Comparison of ENCODE assay signal across 8 cellular contexts in the genomic region with DNA sequence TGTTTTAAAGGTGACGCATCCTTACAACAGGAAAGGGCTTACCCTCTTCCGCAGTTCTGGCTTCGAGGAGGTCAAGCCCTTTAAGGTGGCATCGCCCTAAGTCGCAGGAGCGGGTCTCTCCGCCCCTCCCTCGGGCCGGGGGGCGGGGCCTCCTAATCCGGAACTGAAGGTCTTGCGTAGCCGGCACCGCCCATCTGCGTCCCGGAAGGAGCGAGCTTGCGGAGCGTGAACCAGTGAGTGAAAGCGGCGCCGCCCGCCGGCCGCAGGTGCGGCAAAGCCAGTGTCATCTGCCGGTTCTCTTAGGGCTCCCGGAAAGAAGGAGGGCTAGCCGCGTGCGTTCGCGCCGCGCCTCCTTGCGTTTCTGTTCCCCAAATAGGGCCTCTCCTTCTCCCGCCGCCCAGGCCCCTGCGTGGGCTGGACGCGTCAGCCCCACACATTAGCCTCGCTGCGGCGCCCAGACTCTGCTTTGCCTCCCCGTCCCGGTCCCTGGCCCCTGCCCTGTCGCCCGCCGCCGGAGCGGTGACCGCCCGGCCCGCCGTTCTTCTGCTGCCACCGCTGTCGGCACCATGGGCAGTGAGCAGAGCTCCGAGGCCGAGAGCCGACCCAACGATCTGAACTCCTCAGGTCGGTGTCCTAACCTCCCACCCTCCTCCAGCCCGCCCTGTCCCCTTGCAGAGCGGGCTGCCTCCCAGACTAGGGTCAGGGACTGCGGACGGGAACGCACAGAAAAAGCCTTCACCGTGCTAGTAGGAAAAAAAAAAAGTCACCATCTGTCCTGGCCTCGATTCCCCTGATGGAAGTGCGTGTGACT. TPM values are rescaled to one million over a fixed set of nuclear protein-coding genes. Genes with fewer than 3 reads are reported as not detected.
DNase-seq lines count a peak whose midpoint lies in the region; ATAC-seq, FAIRE-seq and TF ChIP-seq lines count a peak whose summit lies in the region.

A gene (plus strand): TSS at position 193 of the 811 bp plus-strand sequence. CDS start 374 bp downstream, at position 567.

- H3K4ac ChIP-seq in IMR-90 (ENCODE audit: low read depth, low read length): peak within 1 kb of the TSS; percentile 82

- peaks cover 25 to 34% of the 10 kb centered on the region in 2 experiments for H3K79me1 ChIP-seq in IMR-90 (ENCODE audit: low read depth in 1 of 2, low read length in 2 of 2)

- peak within 1 kb of the TSS; percentile 84 for H3K14ac ChIP-seq in IMR-90 (replicated peaks; ENCODE audit: low read depth, low read length)

- H3K4me2 ChIP-seq in IMR-90 (ENCODE audit: low read depth, low read length) (peak within 1 kb of the TSS; percentile 93), OCI-LY7 (ENCODE audit: low read length) (peak within 1 kb of the TSS; percentile 99), endothelial cell of umbilical vein (ENCODE audit: insufficient read depth, low read length) (peak within 1 kb of the TSS; percentile 94)

- ATAC-seq in GM21528 (IDR thresholded peaks at IDR 0.05; ENCODE audit: low FRiP score, unreplicated experiment) (peak; percentile 93), IMR-90 (ENCODE audit: low read depth) (peak; percentile 97)

- no peak for TF ChIP-seq CTCF in IMR-90 (conservative IDR thresholded peaks at IDR 0.05; ENCODE audit: low read depth, low read length)
- TF ChIP-seq CTCF in OCI-LY7 (conservative IDR thresholded peaks at IDR 0.05; ENCODE audit: low read length): peak; percentile 55
- TF ChIP-seq CTCF in endothelial cell of umbilical vein (IDR thresholded peaks at IDR 0.05; ENCODE audit: extremely low read depth in 1 of 2, insufficient read depth in 1 of 2, low read depth in 1 of 2, low read length in 2 of 2): peak in 1 of 2 donors; percentile 31

- H3K23ac ChIP-seq in IMR-90 (ENCODE audit: low read depth, low read length): peak within 1 kb of the TSS; percentile 71

- H2AK9ac ChIP-seq in IMR-90 (replicated peaks; ENCODE audit: low read depth, low read length, poor library complexity): peak within 1 kb of the TSS; percentile 86

- dilution Hi-C loops in IMR-90 (cut with HindIII; ENCODE audit: low sequenced_read_pairs, unreplicated experiment) (no loop called here), endothelial cell of umbilical vein (cut with MboI; ENCODE audit: extremely low pct_ligation_motif_present, low sequenced_read_pairs) (no loop called here)

- H3K36me3 ChIP-seq in IMR-90 (ENCODE audit: control insufficient read depth, insufficient read depth, low read length) (no peaks in the 10 kb centered on the region), OCI-LY7 (ENCODE audit: insufficient read depth, low read length) (peaks cover 10% of the 10 kb centered on the region; the same call in 1 of the 2 replicates), endothelial cell of umbilical vein (ENCODE audit: control insufficient read depth in 2 of 2, extremely low read depth in 1 of 2, insufficient read depth in 2 of 2, low read length in 2 of 2) (no peaks in the 10 kb centered on the region)

- H2AK5ac ChIP-seq in IMR-90 (ENCODE audit: low read depth, low read length): peak within 1 kb of the TSS; percentile 56

- H3K9ac ChIP-seq in IMR-90 (ENCODE audit: low read depth, low read length) (peak within 1 kb of the TSS; percentile 83), endothelial cell of umbilical vein (replicated peaks; ENCODE audit: extremely low read depth, insufficient read depth, low read length) (peak within 1 kb of the TSS; percentile 95)

- TF ChIP-seq POLR2A in IMR-90 (IDR thresholded peaks at IDR 0.05; ENCODE audit: low read depth, low read length) (peak; percentile 86), endothelial cell of umbilical vein (IDR thresholded peaks at IDR 0.05; ENCODE audit: low read depth, low read length) (peak; percentile 93)

- H4K20me1 ChIP-seq in IMR-90 (ENCODE audit: insufficient read depth, low read length) (no peaks in the 10 kb centered on the region), OCI-LY7 (ENCODE audit: insufficient read depth, low read length) (no peaks in the 10 kb centered on the region), endothelial cell of umbilical vein (replicated peaks; ENCODE audit: control insufficient read depth, extremely low read depth, insufficient read depth, low read length) (no peaks in the 10 kb centered on the region)

- peak; percentile 95 for DNase-seq in DMS153 (lab: John Stamatoyannopoulos, UW)
- DNase-seq in IMR-90: peak; percentile 87
- peak; percentile 99 for DNase-seq in OCI-LY7 (ENCODE audit: low spot score)
- peak; percentile 97 for DNase-seq in activated T-cell treated with anti-CD3 and anti-CD28 coated beads for 24 hours (ENCODE audit: low read depth)
- DNase-seq in endothelial cell of umbilical vein (ENCODE audit: low read depth, low spot score): peak; percentile 90
- peak; percentile 92 for DNase-seq in middle frontal gyrus (ENCODE audit: extremely low spot score, low spot score)
- DNase-seq in stimulated activated CD8-positive, alpha-beta memory T cell treated with anti-CD3 and anti-CD28 coated beads, Interleukin-2, amount 100 ng/mL, for 48 hours (ENCODE audit: low read depth in 2 of 2): peak; percentile 98

- in situ Hi-C loops in IMR-90 (cut with MboI; ENCODE audit: low sequenced_read_pairs): no loop called here

- H4K5ac ChIP-seq in IMR-90 (ENCODE audit: low read depth, low read length): peak within 1 kb of the TSS; percentile 99

- H3K4me1 ChIP-seq in IMR-90 (ENCODE audit: control insufficient read depth, insufficient read depth, low read length) (no peaks in the 10 kb centered on the region; the same call in 1 of the 2 replicates), OCI-LY7 (ENCODE audit: insufficient read depth, low read length, poor library complexity, severe bottlenecking) (peaks cover 18% of the 10 kb centered on the region), endothelial cell of umbilical vein (ENCODE audit: control insufficient read depth, extremely low read depth, insufficient read depth, low read length) (peaks cover 11% of the 10 kb centered on the region)

- H3K56ac ChIP-seq in IMR-90 (ENCODE audit: extremely low read depth, insufficient read depth, low read length): peak within 1 kb of the TSS; percentile 42

- no peaks in the 10 kb centered on the region for H3K9me2 ChIP-seq in OCI-LY7 (ENCODE audit: insufficient read depth, low read length)

- POLR2A ChIA-PET in IMR-90 (lab: Charles Lee; ENCODE audit: unreplicated experiment): interaction anchor here (0.8 kb wide), 1 partner anchor 149 kb away, joined by 3 read pairs; no protein-coding TSS in a partner anchor
- POLR2A ChIA-PET in OCI-LY7 (lab: Charles Lee): interaction anchor here (0.6 to 3.4 kb wide), 31 partner anchors 8 to 1754 kb away, joined by 3 to 24 read pairs (median 4); a partner anchor contains a TSS
- POLR2A ChIA-PET in endothelial cell of umbilical vein (lab: Charles Lee): interaction anchor here (0.5 to 2.5 kb wide), 4 partner anchors 11 to 23 kb away, joined by 3 to 9 read pairs (median 4); no protein-coding TSS in a partner anchor

- H3K27ac ChIP-seq in IMR-90 (ENCODE audit: insufficient read depth, low read length) (peak within 1 kb of the TSS; percentile 72), OCI-LY7 (ENCODE audit: low read depth, low read length, poor library complexity, severe bottlenecking) (peak within 1 kb of the TSS; percentile 82), endothelial cell of umbilical vein (ENCODE audit: insufficient read depth, low read depth, low read length) (peak within 1 kb of the TSS; percentile 71)

- H3K9me3 ChIP-seq in IMR-90 (ENCODE audit: control insufficient read depth, insufficient read depth, low read length): no peaks in the 10 kb centered on the region
- no peaks in the 10 kb centered on the region for H3K9me3 ChIP-seq in OCI-LY7 (ENCODE audit: low read length)
- no peaks in the 10 kb centered on the region for H3K9me3 ChIP-seq in endothelial cell of umbilical vein (replicated peaks; ENCODE audit: control insufficient read depth, insufficient read depth, low read length)

- peak within 1 kb of the TSS; percentile 86 to 99 for H4K8ac ChIP-seq in IMR-90 (ENCODE audit: low read depth in 2 of 2, low read length in 2 of 2)

- FAIRE-seq in endothelial cell of umbilical vein (lab: Jason Lieb, UNC): peak; percentile 97

- 0% methylated on average over 37 of the region's 70 CpGs; no CpG with 5 or more reads in 1 of the 2 experiments for WGBS in IMR-90 (ENCODE audit: extremely low coverage in 2 of 2, insufficient read length in 1 of 2), 2 experiments

- H3K79me2 ChIP-seq in OCI-LY7 (ENCODE audit: insufficient read depth, low read depth, low read length) (peaks cover 18% of the 10 kb centered on the region; the same call in 1 of the 2 replicates), endothelial cell of umbilical vein (ENCODE audit: control insufficient read depth, insufficient read depth, low read length) (peaks cover 5% of the 10 kb centered on the region)

- peak within 1 kb of the TSS; percentile 95 for H4K91ac ChIP-seq in IMR-90 (ENCODE audit: insufficient read depth, low read depth, low read length)

- no peak for TF ChIP-seq RAD21 in IMR-90 (IDR thresholded peaks at IDR 0.05; ENCODE audit: low read length)

- intact Hi-C loops in IMR-90 (cut with micrococcal nuclease) (no loop called here), OCI-LY7 (cut with micrococcal nuclease; ENCODE audit: unreplicated experiment) (loop anchor here (1.0 to 10.0 kb wide), 7 partner anchors 205 to 1962 kb away; a partner anchor contains a TSS), endothelial cell of umbilical vein (cut with micrococcal nuclease) (loop anchor here (1.0 kb wide), 1 partner anchor 19 kb away; no protein-coding TSS in a partner anchor)

- peak within 1 kb of the TSS; percentile 98 for H2AFZ ChIP-seq in IMR-90 (replicated peaks; ENCODE audit: low read length, poor library complexity)
- H2AFZ ChIP-seq in OCI-LY7 (ENCODE audit: low read length): peak within 1 kb of the TSS; percentile 95
- H2AFZ ChIP-seq in endothelial cell of umbilical vein (ENCODE audit: low read depth, low read length): peak within 1 kb of the TSS; percentile 71

- CTCF ChIA-PET in IMR-90 (lab: Yijun Ruan, JAX) (interaction anchor here (0.6 to 1.8 kb wide), 11 partner anchors 9 to 817 kb away, joined by 3 to 7 read pairs (median 4); no protein-coding TSS in a partner anchor), OCI-LY7 (lab: Charles Lee; ENCODE audit: unreplicated experiment) (no interaction called here), endothelial cell of umbilical vein (lab: Charles Lee) (interaction anchor here (0.6 to 2.6 kb wide), 22 partner anchors 8 to 333 kb away, joined by 3 to 31 read pairs (median 3); a partner anchor contains a TSS)

- H3K9me1 ChIP-seq in IMR-90 (ENCODE audit: insufficient read depth, low read length) (peaks cover 3% of the 10 kb centered on the region; the same call in 1 of the 2 replicates), endothelial cell of umbilical vein (replicated peaks; ENCODE audit: control insufficient read depth, extremely low read depth, insufficient read depth, low read length) (no peaks in the 10 kb centered on the region)

- peak within 1 kb of the TSS; percentile 62 for H2BK5ac ChIP-seq in IMR-90 (ENCODE audit: low read depth, low read length, poor library complexity, severe bottlenecking)

- H2BK15ac ChIP-seq in IMR-90 (ENCODE audit: low read depth, low read length): peak within 1 kb of the TSS; percentile 85

- peak within 1 kb of the TSS; percentile 85 for H2BK120ac ChIP-seq in IMR-90 (ENCODE audit: low read depth, low read length)

- H2BK20ac ChIP-seq in IMR-90 (ENCODE audit: low read depth, low read length): peak within 1 kb of the TSS; percentile 28; the same call in 1 of the 2 replicates

- BruUV-seq in IMR-90 (replicated peaks; lab: Mats Ljungman, UMichigan) (TSS peak; percentile 65), OCI-LY7 (replicated peaks; lab: Mats Ljungman, UMichigan) (no TSS peak), endothelial cell of umbilical vein (replicated peaks; lab: Mats Ljungman, UMichigan) (TSS peak; percentile 53)

- H3K27me3 ChIP-seq in IMR-90 (ENCODE audit: control insufficient read depth, insufficient read depth, low read length) (no peaks in the 10 kb centered on the region), endothelial cell of umbilical vein (ENCODE audit: control insufficient read depth in 2 of 2, insufficient read depth in 2 of 2, low read length in 2 of 2) (no peaks in the 10 kb centered on the region)

- H3K18ac ChIP-seq in IMR-90 (ENCODE audit: low read depth, low read length): peak within 1 kb of the TSS; percentile 94

- H3K4me3 ChIP-seq in IMR-90 (ENCODE audit: insufficient read depth, low read depth, low read length) (peak within 1 kb of the TSS; percentile 74), OCI-LY7 (ENCODE audit: low read depth, low read length, poor library complexity, severe bottlenecking) (peak within 1 kb of the TSS; percentile 81), endothelial cell of umbilical vein (replicated peaks in 1 of 3; ENCODE audit: insufficient read depth in 1 of 3, low read depth in 1 of 3, low read length in 3 of 3) (peak within 1 kb of the TSS; percentile 45 to 89 (median 76))

RNA-seq across cellular contexts. Expression of the gene that starts here (rescaled TPM):
- total RNA-seq in IMR-90 (2012; rRNA removed) (14.7 and 18.3 TPM in 2 replicates), OCI-LY7 (2022) (22.9 and 25.3 TPM in 2 replicates), endothelial cell of umbilical vein (10.5 and 11.5 TPM in 2 replicates)
- polyA plus RNA-seq in IMR-90 (2012; rRNA removed) (12.2 and 14.4 TPM in 2 replicates), endothelial cell of umbilical vein (8.3 and 10.3 TPM in 2 replicates)
- 8.1 and 9.6 TPM in 2 replicates for polyA plus RNA-seq in IMR-90 (2012; cell fraction: cytosol; rRNA removed)
- polyA plus RNA-seq in IMR-90 (2012; cell fraction: nucleus; rRNA removed; ENCODE audit: low replicate concordance): 4.5 and 9.3 TPM in 2 replicates
- 9.6 and 10.4 TPM in 2 replicates for total RNA-seq in OCI-LY7 (2014; rRNA removed; shearing (Covaris generic))
- polyA plus RNA-seq in endothelial cell of umbilical vein (2011; cell fraction: cytosol; rRNA removed): 11.6 and 12.1 TPM in 2 replicates
- polyA plus RNA-seq in endothelial cell of umbilical vein (2011; cell fraction: nucleus; rRNA removed): 9.8 and 10.9 TPM in 2 replicates
- 8.0 and 10.8 TPM in 2 replicates for polyA plus RNA-seq in endothelial cell of umbilical vein (2012)
- polyA minus RNA-seq in endothelial cell of umbilical vein: 11.7 and 21.3 TPM in 2 replicates
- polyA minus RNA-seq in endothelial cell of umbilical vein (2011; cell fraction: cytosol; rRNA and poly(A)+ RNA removed): 7.3 TPM
- polyA minus RNA-seq in endothelial cell of umbilical vein (2011; cell fraction: nucleus; rRNA and poly(A)+ RNA removed): 14.6 and 16.5 TPM in 2 replicates

Comparison
In these comparisons a context has a peak if more than half of its experiments do, and no peak if none do; other contexts are left out.
1. Peak in every context shown above with its lines: DNase-seq, ATAC-seq, H3K4me3 ChIP-seq and H3K27ac ChIP-seq.